14 cellular contexts compared by ENCODE assay signal in genomic region chr2:172449916-172450550, GRCh38. TPM values are rescaled to one million over a fixed set of nuclear protein-coding genes. Genes with fewer than 3 reads are reported as not detected.
DNase-seq lines count a peak whose midpoint lies in the region; ATAC-seq and TF ChIP-seq lines count a peak whose summit lies in the region.
"Had no signal": no experiment of that assay in that cellular context is flagged by ENCODE, and none has a peak within 500 bp of the region (broad histone marks: within the 10 kb centered on the region; RNA-seq: fewer than 3 reads in every experiment).

No MANE protein-coding gene starts in this region.

- no peaks in the 10 kb centered on the region for H3K9me3 ChIP-seq in H9 (ENCODE audit: control insufficient read depth, low read depth, low read length)
- H3K9me3 ChIP-seq in effector memory CD4-positive, alpha-beta T cell (ENCODE audit: control insufficient read depth, low read length): no peaks in the 10 kb centered on the region
- H3K9me3 ChIP-seq: BLaER1 treated with 17β-estradiol and CSF1 and Interleukin-3, amounts not matched to agents 10 nM and 100 nM; prostate gland had no signal

- no peak overlapping the region for H3K4ac ChIP-seq in H9 (ENCODE audit: low read depth, low read length)

- H3K36me3 Mint-ChIP-seq in H9 (ENCODE audit: insufficient read depth in 1 of 3, low read depth in 3 of 3): peaks cover 8 to 21% (median 15%) of the 10 kb centered on the region in 3 experiments; a peak in 6 of 7 replicates
- H3K36me3 Mint-ChIP-seq in activated CD4-positive, alpha-beta memory T cell treated with anti-CD3 and anti-CD28 coated beads, Interleukin-2, amount 10 ng/mL, durations not matched to agents 7 days and 5 days (ENCODE audit: low read depth): no peaks in the 10 kb centered on the region

- H3T11ph ChIP-seq in H9 (ENCODE audit: low read length): no peak overlapping the region

- ATAC-seq in esophagus mucosa: peak; percentile 69

- H3K27ac ChIP-seq in H9 (ENCODE audit: insufficient read length, low read depth, low read length): no peak overlapping the region
- no peak overlapping the region for H3K27ac ChIP-seq in effector memory CD4-positive, alpha-beta T cell (ENCODE audit: insufficient read depth, low read length, poor library complexity, severe bottlenecking)
- H3K27ac ChIP-seq: BLaER1 treated with 17β-estradiol and CSF1 and Interleukin-3, amounts not matched to agents 10 nM and 100 nM had no signal

- no peak overlapping the region for H3K4me3 Mint-ChIP-seq in H9
- H3K4me3 Mint-ChIP-seq in activated CD4-positive, alpha-beta memory T cell treated with anti-CD3 and anti-CD28 coated beads, Interleukin-2, amount 10 ng/mL, durations not matched to agents 7 days and 5 days: no peak overlapping the region

- no peak overlapping the region for H2AK5ac ChIP-seq in H9 (ENCODE audit: insufficient read length, low read length)

- H3K79me1 ChIP-seq in H9 (ENCODE audit: insufficient read depth, low read depth, low read length, poor library complexity, severe bottlenecking): no peaks in the 10 kb centered on the region

- no peak overlapping the region for H2BK12ac ChIP-seq in H9 (ENCODE audit: insufficient read length, low read depth, low read length)

- WGBS in H9 (ENCODE audit: extremely low coverage, insufficient read length, low lambda C conversion rate): no CpG with 5 or more reads among the region's 8 CpGs

- peaks cover 20% of the 10 kb centered on the region for H3K4me1 ChIP-seq in H9 (ENCODE audit: insufficient read depth, low read length)
- H3K4me1 ChIP-seq in effector memory CD4-positive, alpha-beta T cell (ENCODE audit: control insufficient read depth, insufficient read depth, low read length, poor library complexity, severe bottlenecking): peaks cover 26% of the 10 kb centered on the region

- no peak overlapping the region for H4K91ac ChIP-seq in H9 (ENCODE audit: insufficient read length, low read depth, low read length)

- no peak overlapping the region for H2BK5ac ChIP-seq in H9 (ENCODE audit: insufficient read length, low read length)

- no peak overlapping the region for H4K8ac ChIP-seq in H9 (replicated peaks; ENCODE audit: insufficient read length, low read depth, low read length)

- H3K23me2 ChIP-seq in H9 (ENCODE audit: insufficient read length, low read depth, low read length, poor library complexity, severe bottlenecking): no peaks in the 10 kb centered on the region

- peak; percentile 73 for DNase-seq in AG10803 (ENCODE audit: low read depth)
- no peak for DNase-seq in H9
- DNase-seq in activated CD4-positive, alpha-beta memory T cell treated with anti-CD3 and anti-CD28 coated beads, Interleukin-2, amount 10 ng/mL, durations not matched to agents 7 days and 5 days: no peak
- no peak for DNase-seq in HuH-7.5 (ENCODE audit: low spot score)
- DNase-seq in effector memory CD4-positive, alpha-beta T cell: no peak
- DNase-seq in cerebellar nuclear complex (lab: John Stamatoyannopoulos, UW): no peak
- no peak for DNase-seq in middle frontal gyrus (ENCODE audit: extremely low spot score, low spot score)
- DNase-seq: anterior cingulate cortex; NCI-H2081; NCI-H82; stimulated activated CD4-positive, alpha-beta T cell treated with anti-CD3 and anti-CD28 coated beads, Interleukin-15, amount 100 ng/mL, for 24 hours had no signal

- H3K4me3 ChIP-seq in AG10803 (ENCODE audit: low read length): no peak overlapping the region
- no peak overlapping the region for H3K4me3 ChIP-seq in effector memory CD4-positive, alpha-beta T cell (ENCODE audit: insufficient read depth, low read depth, low read length, poor library complexity, severe bottlenecking)
- H3K4me3 ChIP-seq: BLaER1 treated with 17β-estradiol and CSF1 and Interleukin-3, amounts not matched to agents 10 nM and 100 nM; prostate gland had no signal

- no peak overlapping the region for H3K4me2 ChIP-seq in H9 (ENCODE audit: insufficient read depth, insufficient read length, low read length)
- H3K4me2 ChIP-seq: BLaER1 treated with 17β-estradiol and CSF1 and Interleukin-3, amounts not matched to agents 10 nM and 100 nM had no signal

- H2BK120ac ChIP-seq in H9 (ENCODE audit: low read depth, low read length, poor library complexity, severe bottlenecking): no peak overlapping the region

- no peak overlapping the region for H3K18ac ChIP-seq in H9 (ENCODE audit: insufficient read length, low read depth, low read length)

- POLR2A ChIA-PET in activated CD4-positive, alpha-beta memory T cell treated with anti-CD3 and anti-CD28 coated beads, Interleukin-2, amount 10 ng/mL, durations not matched to agents 7 days and 5 days (lab: Charles Lee): no interaction called here

- H3K23ac ChIP-seq in H9 (ENCODE audit: insufficient read length, low read depth, low read length): no peak overlapping the region

- peak overlapping the region; percentile 2 to 53 (median 36); a peak in 4 of 7 replicates for H3K27ac Mint-ChIP-seq in H9
- H3K27ac Mint-ChIP-seq in activated CD4-positive, alpha-beta memory T cell treated with anti-CD3 and anti-CD28 coated beads, Interleukin-2, amount 10 ng/mL, durations not matched to agents 7 days and 5 days: peak overlapping the region; percentile 9

- H3K14ac ChIP-seq in H9 (ENCODE audit: insufficient read depth, low read length): no peak overlapping the region

- H2BK15ac ChIP-seq in H9 (ENCODE audit: low read depth, low read length): no peak overlapping the region

- no peak overlapping the region for H4K5ac ChIP-seq in H9 (ENCODE audit: insufficient read length, low read depth, low read length)

- H3K36me3 ChIP-seq in effector memory CD4-positive, alpha-beta T cell (ENCODE audit: control insufficient read depth, insufficient read depth, low read length): peaks cover 4% of the 10 kb centered on the region
- H3K36me3 ChIP-seq: BLaER1 treated with 17β-estradiol and CSF1 and Interleukin-3, amounts not matched to agents 10 nM and 100 nM; prostate gland had no signal

- CTCF ChIA-PET in activated CD4-positive, alpha-beta memory T cell treated with anti-CD3 and anti-CD28 coated beads, Interleukin-2, amount 10 ng/mL, durations not matched to agents 7 days and 5 days (lab: Charles Lee): interaction anchor here (1.0 kb wide), 1 partner anchor 12 kb away, joined by 3 read pairs; no protein-coding TSS in a partner anchor

- H4K20me1 ChIP-seq in H9 (ENCODE audit: control insufficient read depth, insufficient read depth, insufficient read length): no peaks in the 10 kb centered on the region
- H4K20me1 ChIP-seq: BLaER1 treated with 17β-estradiol and CSF1 and Interleukin-3, amounts not matched to agents 10 nM and 100 nM had no signal

- H3K9ac ChIP-seq in H9 (ENCODE audit: extremely low read depth, insufficient read length, low read length): no peak overlapping the region
- H3K9ac ChIP-seq: BLaER1 treated with 17β-estradiol and CSF1 and Interleukin-3, amounts not matched to agents 10 nM and 100 nM had no signal

- H2BK20ac ChIP-seq in H9 (ENCODE audit: low read depth, low read length, poor library complexity, severe bottlenecking): no peak overlapping the region

- H3K27me3 ChIP-seq in H9 (ENCODE audit: insufficient read depth, low read length): no peaks in the 10 kb centered on the region
- H3K27me3 ChIP-seq in effector memory CD4-positive, alpha-beta T cell (replicated peaks; ENCODE audit: control insufficient read depth, insufficient read depth, low read length, poor library complexity, severe bottlenecking): no peaks in the 10 kb centered on the region
- H3K27me3 ChIP-seq: BLaER1 treated with 17β-estradiol and CSF1 and Interleukin-3, amounts not matched to agents 10 nM and 100 nM had no signal

- TF ChIP-seq CTCF in AG10803 (conservative IDR thresholded peaks at IDR 0.05; ENCODE audit: low read length) (no peak), H9 (conservative IDR thresholded peaks at IDR 0.05) (no peak)

- H3K4me1 Mint-ChIP-seq in H9: peaks cover 61 to 69% of the 10 kb centered on the region in 2 experiments
- peaks cover 23% of the 10 kb centered on the region for H3K4me1 Mint-ChIP-seq in activated CD4-positive, alpha-beta memory T cell treated with anti-CD3 and anti-CD28 coated beads, Interleukin-2, amount 10 ng/mL, durations not matched to agents 7 days and 5 days

- H3K9me3 Mint-ChIP-seq in H9: no peaks in the 10 kb centered on the region
- H3K9me3 Mint-ChIP-seq in activated CD4-positive, alpha-beta memory T cell treated with anti-CD3 and anti-CD28 coated beads, Interleukin-2, amount 10 ng/mL, durations not matched to agents 7 days and 5 days: no peaks in the 10 kb centered on the region

- no peak overlapping the region for H3K56ac ChIP-seq in H9 (ENCODE audit: insufficient read length, low read depth, low read length)

- H3K79me2 ChIP-seq in H9 (ENCODE audit: insufficient read depth, low read length): peaks cover 11% of the 10 kb centered on the region

- no peaks in the 10 kb centered on the region for H3K27me3 Mint-ChIP-seq in H9 (ENCODE audit: low read depth)
- H3K27me3 Mint-ChIP-seq in activated CD4-positive, alpha-beta memory T cell treated with anti-CD3 and anti-CD28 coated beads, Interleukin-2, amount 10 ng/mL, durations not matched to agents 7 days and 5 days: peaks cover 2% of the 10 kb centered on the region

- no peak overlapping the region for H2AFZ ChIP-seq in H9 (ENCODE audit: low read length)

RNA-seq across cellular contexts. Expression of gene ITGA6, which starts 22.6 kb away (rescaled TPM):
- total RNA-seq in H9 (2021) (78.3 and 78.9 TPM in 2 replicates), esophagus mucosa (65.2 TPM)
- 10 to 100 TPM; 17.7 to 18.0 TPM for total RNA-seq in activated CD4-positive, alpha-beta memory T cell treated with anti-CD3 and anti-CD28 coated beads, Interleukin-2, amount 10 ng/mL, durations not matched to agents 7 days and 5 days
